In the genomic region with DNA sequence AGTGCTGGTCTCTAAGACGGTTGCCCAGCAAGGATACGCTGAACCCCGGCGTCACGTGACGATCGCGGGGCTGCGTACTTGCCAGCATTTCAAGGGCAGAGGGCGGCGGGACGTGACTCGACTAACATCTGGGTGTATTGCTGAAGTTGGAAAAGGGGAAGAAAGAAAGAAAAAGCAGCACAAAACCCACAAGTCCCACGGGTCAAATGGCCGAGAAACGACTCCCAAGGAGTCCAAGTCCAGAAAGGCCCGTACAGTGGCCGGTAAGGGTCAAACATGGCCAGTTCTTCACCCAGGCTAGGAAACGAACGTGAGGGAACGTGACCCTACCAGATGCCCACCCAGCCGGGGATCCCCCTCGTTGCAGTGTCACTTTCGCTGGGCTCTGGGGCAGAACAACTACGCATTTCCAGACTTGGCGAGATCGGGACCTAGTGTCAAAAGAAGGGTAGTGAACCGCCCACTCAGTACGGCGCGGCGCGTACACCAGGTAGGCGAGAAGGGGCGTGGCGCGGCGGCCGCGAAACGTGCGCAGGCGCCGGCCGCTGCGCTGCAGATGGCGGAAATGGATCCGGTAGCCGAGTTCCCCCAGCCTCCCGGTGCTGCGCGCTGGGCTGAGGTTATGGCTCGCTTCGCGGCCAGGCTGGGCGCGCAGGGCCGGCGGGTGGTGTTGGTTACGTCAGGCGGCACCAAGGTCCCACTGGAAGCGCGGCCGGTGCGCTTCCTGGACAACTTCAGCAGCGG, we compare ENCODE assay signal across 8 cellular contexts. TPM values are rescaled to one million over a fixed set of nuclear protein-coding genes. Genes with fewer than 3 reads are reported as not detected.
A peak's percentile ranks its signal among the peaks of the same experiment; 100 is the strongest.
DNase-seq lines count a peak whose midpoint lies in the region; ATAC-seq and TF ChIP-seq lines count a peak whose summit lies in the region.

A gene (plus strand): TSS at position 534 of the 744 bp plus-strand sequence. CDS start 23 bp downstream, at position 557.
A gene with protein sequence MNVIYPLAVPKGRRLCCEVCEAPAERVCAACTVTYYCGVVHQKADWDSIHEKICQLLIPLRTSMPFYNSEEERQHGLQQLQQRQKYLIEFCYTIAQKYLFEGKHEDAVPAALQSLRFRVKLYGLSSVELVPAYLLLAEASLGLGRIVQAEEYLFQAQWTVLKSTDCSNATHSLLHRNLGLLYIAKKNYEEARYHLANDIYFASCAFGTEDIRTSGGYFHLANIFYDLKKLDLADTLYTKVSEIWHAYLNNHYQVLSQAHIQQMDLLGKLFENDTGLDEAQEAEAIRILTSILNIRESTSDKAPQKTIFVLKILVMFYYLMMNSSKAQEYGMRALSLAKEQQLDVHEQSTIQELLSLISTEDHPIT (minus strand): TSS at position 13 of the 744 bp plus-strand sequence. CDS start 25 bp downstream, outside the sequence.

- DNase-seq in GM10248 (ENCODE audit: extremely low spot score) = peak; percentile 93
- peak; percentile 83 for DNase-seq in HEK293T (ENCODE audit: extremely low spot score)
- DNase-seq in MV-4-11 (lab: John Stamatoyannopoulos, UW) = peak; percentile 85
- DNase-seq in activated naive CD8-positive, alpha-beta T cell treated with anti-CD3 and anti-CD28 coated beads for 36 hours = peak; percentile 94
- peak; percentile 93 for DNase-seq in Right ventricle myocardium superior
- DNase-seq in tibial nerve (ENCODE audit: low spot score in 2 of 2) = peak; percentile 77 to 89

- intact Hi-C loops in Right ventricle myocardium superior (cut with DNase I) = no loop called here

- H3K4me3 Mint-ChIP-seq in activated naive CD8-positive, alpha-beta T cell treated with anti-CD3 and anti-CD28 coated beads for 36 hours = peak within 1 kb of the TSS; percentile 90

- H2AFZ ChIP-seq in parathyroid adenoma = peak within 1 kb of the TSS; percentile 95

- H3K27me3 ChIP-seq in parathyroid adenoma (ENCODE audit: control insufficient read depth, insufficient read depth, low read length) (no peaks in the 10 kb centered on the region), tibial nerve (no peaks in the 10 kb centered on the region)

- peak within 1 kb of the TSS; percentile 91 for H3K4me2 ChIP-seq in parathyroid adenoma (ENCODE audit: low read length)

- H3K27ac ChIP-seq in parathyroid adenoma (peak within 1 kb of the TSS; percentile 99), tibial nerve (peak within 1 kb of the TSS; percentile 70 to 93 (median 92))

- peak within 1 kb of the TSS; percentile 97 for H3K27ac Mint-ChIP-seq in activated naive CD8-positive, alpha-beta T cell treated with anti-CD3 and anti-CD28 coated beads for 36 hours

- TF ChIP-seq CTCF in GM10248 (IDR thresholded peaks at IDR 0.05; ENCODE audit: control extremely low read depth, extremely low read depth, low read depth, missing control alignments) = no peak
- TF ChIP-seq CTCF in parathyroid adenoma (IDR thresholded peaks at IDR 0.05) = no peak
- peak in 2 of 5 experiments; percentile 64 to 70 for TF ChIP-seq CTCF in tibial nerve (IDR thresholded peaks at IDR 0.05)

- H3K79me2 ChIP-seq in parathyroid adenoma = peaks cover 5% of the 10 kb centered on the region

- TF ChIP-seq POLR2A in tibial nerve (IDR thresholded peaks at IDR 0.05) = peak in 1 of 2 donors; percentile 39

- ATAC-seq in SK-N-SH treated with all-trans-retinoic acid at 6 μM for 48 hours (peak; percentile 96), Right ventricle myocardium superior (ENCODE audit: poor library complexity) (peak; percentile 98)

- POLR2A ChIA-PET in GM10248 (lab: Yijun Ruan, JAX) (interaction anchor here (0.6 to 1.0 kb wide), 2 partner anchors 202 to 1307 kb away, joined by 3 read pairs; a partner anchor contains a TSS), HEK293T (lab: Yijun Ruan, JAX) (interaction anchor here (0.9 to 1.6 kb wide), 4 partner anchors 10 to 76 kb away, joined by 3 to 9 read pairs (median 4); a partner anchor contains a TSS)

- no peaks in the 10 kb centered on the region for H3K9me3 ChIP-seq in parathyroid adenoma (ENCODE audit: control insufficient read depth, low read length)
- H3K9me3 ChIP-seq in tibial nerve = no peaks in the 10 kb centered on the region

- no peaks in the 10 kb centered on the region for H3K36me3 ChIP-seq in parathyroid adenoma (ENCODE audit: control insufficient read depth, insufficient read depth, low read length)
- H3K36me3 ChIP-seq in tibial nerve = peaks cover 0 to 29% (median 0%) of the 10 kb centered on the region in 3 donors

- 0% methylated on average over 36 to 42 of the region's 66 CpGs for WGBS in tibial nerve, 2 donors

- peak within 1 kb of the TSS; percentile 80 for H3K9ac ChIP-seq in parathyroid adenoma

- no peaks in the 10 kb centered on the region for H3K27me3 Mint-ChIP-seq in activated naive CD8-positive, alpha-beta T cell treated with anti-CD3 and anti-CD28 coated beads for 36 hours

- H3K4me1 ChIP-seq in parathyroid adenoma = peaks cover 4% of the 10 kb centered on the region
- peaks cover 0 to 24% (median 9%) of the 10 kb centered on the region in 4 donors for H3K4me1 ChIP-seq in tibial nerve

- CTCF ChIA-PET in GM10248 (lab: Yijun Ruan, JAX) = interaction anchor here (1.3 kb wide), 1 partner anchor 11 kb away, joined by 4 read pairs; no protein-coding TSS in a partner anchor
- CTCF ChIA-PET in HEK293T (lab: Yijun Ruan, JAX) = no interaction called here

- peak in 1 of 2 donors; percentile 82 for TF ChIP-seq EP300 in tibial nerve (IDR thresholded peaks at IDR 0.05)

- H3K4me1 Mint-ChIP-seq in activated naive CD8-positive, alpha-beta T cell treated with anti-CD3 and anti-CD28 coated beads for 36 hours = peaks cover 33% of the 10 kb centered on the region

- H3K36me3 Mint-ChIP-seq in activated naive CD8-positive, alpha-beta T cell treated with anti-CD3 and anti-CD28 coated beads for 36 hours = peaks cover 28% of the 10 kb centered on the region

- H3K4me3 ChIP-seq in parathyroid adenoma (ENCODE audit: low read depth, low read length) = peak within 1 kb of the TSS; percentile 95
- peak within 1 kb of the TSS; percentile 61 to 96 (median 90) for H3K4me3 ChIP-seq in tibial nerve

- no peaks in the 10 kb centered on the region for H3K9me3 Mint-ChIP-seq in activated naive CD8-positive, alpha-beta T cell treated with anti-CD3 and anti-CD28 coated beads for 36 hours

TF ChIP-seq in HEK293T, 16 proteins besides CTCF, POLR2A, EP300 and RAD21:
- TF ChIP-seq SUZ12 (IDR thresholded peaks at IDR 0.05) (no peak), L3MBTL2 (conservative IDR thresholded peaks at IDR 0.05) (peak; percentile 72), FOXM1 (IDR thresholded peaks at IDR 0.05; ENCODE audit: borderline replicate concordance) (no peak)

TF ChIP-seq in SK-N-SH treated with all-trans-retinoic acid at 6 μM for 48 hours, 23 proteins besides CTCF, POLR2A, EP300 and RAD21:
- no peak for TF ChIP-seq ESRRG (CRISPR knock-in tag; IDR thresholded peaks at IDR 0.05)
- no peak for TF ChIP-seq CSDC2 (CRISPR knock-in tag; IDR thresholded peaks at IDR 0.05)
- no peak for TF ChIP-seq PPARA (CRISPR knock-in tag; IDR thresholded peaks at IDR 0.05; ENCODE audit: borderline replicate concordance)
- TF ChIP-seq, protein P1, sequence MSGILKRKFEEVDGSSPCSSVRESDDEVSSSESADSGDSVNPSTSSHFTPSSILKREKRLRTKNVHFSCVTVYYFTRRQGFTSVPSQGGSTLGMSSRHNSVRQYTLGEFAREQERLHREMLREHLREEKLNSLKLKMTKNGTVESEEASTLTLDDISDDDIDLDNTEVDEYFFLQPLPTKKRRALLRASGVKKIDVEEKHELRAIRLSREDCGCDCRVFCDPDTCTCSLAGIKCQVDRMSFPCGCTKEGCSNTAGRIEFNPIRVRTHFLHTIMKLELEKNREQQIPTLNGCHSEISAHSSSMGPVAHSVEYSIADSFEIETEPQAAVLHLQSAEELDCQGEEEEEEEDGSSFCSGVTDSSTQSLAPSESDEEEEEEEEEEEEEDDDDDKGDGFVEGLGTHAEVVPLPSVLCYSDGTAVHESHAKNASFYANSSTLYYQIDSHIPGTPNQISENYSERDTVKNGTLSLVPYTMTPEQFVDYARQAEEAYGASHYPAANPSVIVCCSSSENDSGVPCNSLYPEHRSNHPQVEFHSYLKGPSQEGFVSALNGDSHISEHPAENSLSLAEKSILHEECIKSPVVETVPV (CRISPR knock-in tag; IDR thresholded peaks at IDR 0.05) = no peak
- TF ChIP-seq, protein P2, sequence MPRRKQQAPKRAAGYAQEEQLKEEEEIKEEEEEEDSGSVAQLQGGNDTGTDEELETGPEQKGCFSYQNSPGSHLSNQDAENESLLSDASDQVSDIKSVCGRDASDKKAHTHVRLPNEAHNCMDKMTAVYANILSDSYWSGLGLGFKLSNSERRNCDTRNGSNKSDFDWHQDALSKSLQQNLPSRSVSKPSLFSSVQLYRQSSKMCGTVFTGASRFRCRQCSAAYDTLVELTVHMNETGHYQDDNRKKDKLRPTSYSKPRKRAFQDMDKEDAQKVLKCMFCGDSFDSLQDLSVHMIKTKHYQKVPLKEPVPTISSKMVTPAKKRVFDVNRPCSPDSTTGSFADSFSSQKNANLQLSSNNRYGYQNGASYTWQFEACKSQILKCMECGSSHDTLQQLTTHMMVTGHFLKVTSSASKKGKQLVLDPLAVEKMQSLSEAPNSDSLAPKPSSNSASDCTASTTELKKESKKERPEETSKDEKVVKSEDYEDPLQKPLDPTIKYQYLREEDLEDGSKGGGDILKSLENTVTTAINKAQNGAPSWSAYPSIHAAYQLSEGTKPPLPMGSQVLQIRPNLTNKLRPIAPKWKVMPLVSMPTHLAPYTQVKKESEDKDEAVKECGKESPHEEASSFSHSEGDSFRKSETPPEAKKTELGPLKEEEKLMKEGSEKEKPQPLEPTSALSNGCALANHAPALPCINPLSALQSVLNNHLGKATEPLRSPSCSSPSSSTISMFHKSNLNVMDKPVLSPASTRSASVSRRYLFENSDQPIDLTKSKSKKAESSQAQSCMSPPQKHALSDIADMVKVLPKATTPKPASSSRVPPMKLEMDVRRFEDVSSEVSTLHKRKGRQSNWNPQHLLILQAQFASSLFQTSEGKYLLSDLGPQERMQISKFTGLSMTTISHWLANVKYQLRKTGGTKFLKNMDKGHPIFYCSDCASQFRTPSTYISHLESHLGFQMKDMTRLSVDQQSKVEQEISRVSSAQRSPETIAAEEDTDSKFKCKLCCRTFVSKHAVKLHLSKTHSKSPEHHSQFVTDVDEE (CRISPR knock-in tag; IDR thresholded peaks at IDR 0.05) = peak; percentile 21; the same call in 1 of the 2 replicates
- peak; percentile 40; the same call in 1 of the 2 replicates for TF ChIP-seq SNAI2 (CRISPR knock-in tag; IDR thresholded peaks at IDR 0.05)

RNA-seq across cellular contexts. Expression of the first gene that starts in this region (rescaled TPM):
- 10 to 100 TPM; 45.9 to 47.5 TPM for total RNA-seq in activated naive CD8-positive, alpha-beta T cell treated with anti-CD3 and anti-CD28 coated beads for 36 hours
- 30.2 TPM for total RNA-seq in Right ventricle myocardium superior
- 10 to 100 TPM; 21.8 to 50.1 (median 43.0) TPM for total RNA-seq in tibial nerve

RNA-seq across cellular contexts. Expression of the second gene that starts in this region (rescaled TPM):
- total RNA-seq in activated naive CD8-positive, alpha-beta T cell treated with anti-CD3 and anti-CD28 coated beads for 36 hours = under 1 TPM; 0.47 to 0.90 TPM
- total RNA-seq in Right ventricle myocardium superior = 0.78 TPM
- total RNA-seq in tibial nerve = 1 to 10 TPM in 2 of 4 donors, under 1 TPM in 1, not detected in 1; 0.42 to 2.9 (median 1.3) TPM

Comparison
In these comparisons a context has a peak if more than half of its experiments do, and no peak if none do; other contexts are left out.
1. Peak in every context shown above with its lines: DNase-seq, ATAC-seq, H3K4me3 ChIP-seq and H3K27ac ChIP-seq.